In the genomic region with DNA sequence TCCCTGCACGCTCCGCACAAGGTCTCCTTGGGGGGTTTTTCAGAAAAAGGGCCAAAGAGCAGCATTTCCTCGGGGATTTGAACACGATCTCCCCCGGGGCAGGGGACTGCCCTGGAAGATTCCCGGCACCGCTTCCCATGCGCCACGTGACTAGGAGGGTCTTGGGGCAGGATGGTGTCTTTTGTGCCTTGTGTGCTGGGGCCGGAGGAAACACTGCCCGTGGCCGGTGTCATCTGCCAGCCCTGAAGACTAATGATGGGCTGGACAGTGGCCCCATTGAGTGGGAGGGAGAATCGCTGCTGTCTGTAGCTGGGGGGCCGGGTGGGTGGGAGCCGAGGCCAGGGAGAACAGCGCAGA, we compare ENCODE assay signal across 11 cellular contexts.
DNase-seq lines count a peak whose midpoint lies in the region; TF ChIP-seq lines count a peak whose summit lies in the region.
"Had no signal": no experiment of that assay in that cellular context is flagged by ENCODE, and none has a peak within 500 bp of the region (broad histone marks: within the 10 kb centered on the region; RNA-seq: fewer than 3 reads in every experiment).

No MANE protein-coding gene starts in this region.

- DNase-seq in GM06990 (ENCODE audit: extremely low read depth, insufficient read length) (no peak), Peyer's patch (no peak), progenitor cell of endocrine pancreas (ENCODE audit: low spot score, unreplicated experiment) (no peak), putamen (ENCODE audit: low spot score) (no peak), ureter (ENCODE audit: low spot score) (no peak), NCI-H69 (lab: John Stamatoyannopoulos, UW) (no peak), NCI-H187 (lab: John Stamatoyannopoulos, UW) (no peak)
- no peak for DNase-seq in effector memory CD4-positive, alpha-beta T cell
- DNase-seq: NCI-H1694 treated with DMSO at 0.1 percent for 48 hours, PC-9, tibial artery had no signal

- no peaks in the 10 kb centered on the region for H3K9me3 Mint-ChIP-seq in progenitor cell of endocrine pancreas (ENCODE audit: low read depth)

- H3K4me1 Mint-ChIP-seq in progenitor cell of endocrine pancreas (ENCODE audit: low read depth): peaks cover 50% of the 10 kb centered on the region

- H3K27me3 Mint-ChIP-seq in progenitor cell of endocrine pancreas: no peaks in the 10 kb centered on the region

- TF ChIP-seq POLR2A in Peyer's patch (IDR thresholded peaks at IDR 0.05): no peak

- TF ChIP-seq CTCF in GM06990 (IDR thresholded peaks at IDR 0.05; ENCODE audit: insufficient read depth, low read length, poor library complexity, severe bottlenecking): no peak
- TF ChIP-seq CTCF in Peyer's patch (IDR thresholded peaks at IDR 0.05): no peak
- no peak for TF ChIP-seq CTCF in progenitor cell of endocrine pancreas (IDR thresholded peaks at IDR 0.05; ENCODE audit: unreplicated experiment)

- peak overlapping the region; percentile 37 for H3K4me3 Mint-ChIP-seq in progenitor cell of endocrine pancreas (ENCODE audit: low read depth)

- H3K27me3 ChIP-seq in GM06990 (replicated peaks; ENCODE audit: control insufficient read depth, insufficient read depth, low read length) (no peaks in the 10 kb centered on the region), Peyer's patch (no peaks in the 10 kb centered on the region)
- H3K27me3 ChIP-seq in effector memory CD4-positive, alpha-beta T cell (replicated peaks; ENCODE audit: control insufficient read depth, insufficient read depth, low read length, poor library complexity, severe bottlenecking): no peaks in the 10 kb centered on the region
- H3K27me3 ChIP-seq: tibial artery had no signal

- H3K36me3 Mint-ChIP-seq in progenitor cell of endocrine pancreas (ENCODE audit: insufficient read depth): peaks cover 3% of the 10 kb centered on the region

- H3K27ac Mint-ChIP-seq in progenitor cell of endocrine pancreas: peak overlapping the region; percentile 16

- H3K36me3 ChIP-seq in GM06990 (ENCODE audit: control insufficient read depth, insufficient read depth, low read length) (peaks cover 12% of the 10 kb centered on the region), Peyer's patch (peaks cover 0 to 7% (median 0%) of the 10 kb centered on the region in 3 donors)
- H3K36me3 ChIP-seq in effector memory CD4-positive, alpha-beta T cell (ENCODE audit: control insufficient read depth, insufficient read depth, low read length): no peaks in the 10 kb centered on the region
- H3K36me3 ChIP-seq: tibial artery had no signal

- no peaks in the 10 kb centered on the region for H3K9me3 ChIP-seq in Peyer's patch
- no peaks in the 10 kb centered on the region for H3K9me3 ChIP-seq in effector memory CD4-positive, alpha-beta T cell (ENCODE audit: control insufficient read depth, low read length)
- H3K9me3 ChIP-seq: tibial artery had no signal

- H3K4me1 ChIP-seq in Peyer's patch: peaks cover 8 to 62% (median 41%) of the 10 kb centered on the region in 4 donors
- peaks cover 64% of the 10 kb centered on the region for H3K4me1 ChIP-seq in effector memory CD4-positive, alpha-beta T cell (ENCODE audit: control insufficient read depth, insufficient read depth, low read length, poor library complexity, severe bottlenecking)

- peak overlapping the region; percentile 90 for H3K4me3 ChIP-seq in GM06990 (replicated peaks; ENCODE audit: low read depth, low read length)
- peak overlapping the region in 3 of 4 donors; percentile 55 to 75 (median 62) for H3K4me3 ChIP-seq in Peyer's patch
- peak overlapping the region; percentile 91 for H3K4me3 ChIP-seq in effector memory CD4-positive, alpha-beta T cell (ENCODE audit: insufficient read depth, low read depth, low read length, poor library complexity, severe bottlenecking)
- H3K4me3 ChIP-seq: PC-9, tibial artery had no signal

- H3K27ac ChIP-seq in Peyer's patch: peak overlapping the region; percentile 77 to 98 (median 94)
- peak overlapping the region; percentile 85 for H3K27ac ChIP-seq in effector memory CD4-positive, alpha-beta T cell (ENCODE audit: insufficient read depth, low read length, poor library complexity, severe bottlenecking)
- H3K27ac ChIP-seq: PC-9, tibial artery had no signal
